ENCODE assay signal across 8 cellular contexts in the genomic region with DNA sequence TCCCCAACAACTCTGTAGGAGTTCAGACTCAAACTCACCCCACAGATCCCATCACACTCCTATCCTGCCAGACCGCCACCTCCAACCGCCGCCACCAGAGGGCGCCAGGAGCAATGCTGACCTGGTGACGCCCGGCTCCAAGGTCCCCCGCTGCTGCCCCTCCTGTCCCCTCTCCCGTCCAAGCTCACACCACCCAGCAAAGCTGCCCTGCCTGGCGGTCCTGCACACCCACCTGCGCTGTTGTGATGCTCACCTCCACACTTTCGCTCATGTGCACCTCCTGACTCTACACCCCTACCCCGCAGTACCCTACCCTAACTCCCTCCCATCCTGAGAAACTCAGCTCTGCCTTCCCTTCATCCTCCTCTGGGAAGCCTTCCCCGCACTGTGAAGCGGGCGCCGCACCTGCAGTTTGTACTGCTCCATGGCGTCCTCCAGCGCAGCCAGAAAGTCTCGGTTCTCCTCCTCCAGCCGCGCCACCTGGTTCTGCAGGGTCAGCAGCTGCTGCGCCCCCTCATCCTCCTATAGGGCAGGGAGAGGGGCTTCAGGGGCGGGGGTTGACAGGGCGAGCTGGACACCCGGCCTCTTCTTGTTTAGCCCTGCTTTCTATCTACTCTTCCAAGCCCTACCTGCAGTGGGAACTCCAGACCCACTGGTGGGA. TPM values are rescaled to one million over a fixed set of nuclear protein-coding genes. Genes with fewer than 3 reads are reported as not detected.
DNase-seq lines count a peak whose midpoint lies in the region; ATAC-seq and TF ChIP-seq lines count a peak whose summit lies in the region.

No MANE protein-coding gene starts in this region.

- no peaks in the 10 kb centered on the region for H3K4me1 Mint-ChIP-seq in activated T-cell treated with anti-CD3 and anti-CD28 coated beads, Interleukin-2, amount 50 U/mL, for 4 hours (ENCODE audit: low read depth)
- no peaks in the 10 kb centered on the region for H3K4me1 Mint-ChIP-seq in nephron

- peaks cover 7% of the 10 kb centered on the region; the same call in 1 of the 2 replicates for H3F3A ChIP-seq in PC-9 (ENCODE audit: insufficient read depth, low read depth)

- H3K36me3 ChIP-seq in PC-9 (ENCODE audit: low read depth): peaks cover 18% of the 10 kb centered on the region; the same call in 1 of the 2 replicates
- peaks cover 8% of the 10 kb centered on the region for H3K36me3 ChIP-seq in suprapubic skin

- DNase-seq in Ammon's horn (ENCODE audit: low spot score): peak; percentile 57
- DNase-seq in PC-9: peak in 1 of 2 experiments; percentile 73
- peak; percentile 52 for DNase-seq in activated T-cell treated with anti-CD3 and anti-CD28 coated beads, Interleukin-2, amount 50 U/mL, for 4 hours
- DNase-seq in fibroblast of mammary gland (ENCODE audit: low read depth): peak; percentile 56
- DNase-seq in suprapubic skin (ENCODE audit: low spot score in 2 of 2): peak; percentile 81 to 84

- no peak overlapping the region for H2AFZ ChIP-seq in PC-9

- H3K27me3 ChIP-seq in PC-9 (ENCODE audit: insufficient read depth, low read depth) (no peaks in the 10 kb centered on the region), suprapubic skin (no peaks in the 10 kb centered on the region)

- TF ChIP-seq POLR2A in suprapubic skin (IDR thresholded peaks at IDR 0.05): no peak

- no peak overlapping the region for H3K4me2 ChIP-seq in PC-9

- no peak overlapping the region for H3K27ac ChIP-seq in PC-9
- H3K27ac ChIP-seq in suprapubic skin: no peak overlapping the region

- TF ChIP-seq EP300 in suprapubic skin (IDR thresholded peaks at IDR 0.05): no peak

- H3K27me3 Mint-ChIP-seq in activated T-cell treated with anti-CD3 and anti-CD28 coated beads, Interleukin-2, amount 50 U/mL, for 4 hours (ENCODE audit: low read depth): peaks cover 9% of the 10 kb centered on the region
- H3K27me3 Mint-ChIP-seq in nephron (ENCODE audit: low read depth): no peaks in the 10 kb centered on the region

- TF ChIP-seq CTCF in PC-9 (conservative IDR thresholded peaks at IDR 0.05) (peak; percentile 89), fibroblast of mammary gland (conservative IDR thresholded peaks at IDR 0.05; ENCODE audit: control insufficient read depth, insufficient read depth, low read depth, low read length) (peak; percentile 84), nephron (IDR thresholded peaks at IDR 0.05; ENCODE audit: unreplicated experiment in 3 of 3) (peak; percentile 75 to 84 (median 77)), suprapubic skin (IDR thresholded peaks at IDR 0.05) (peak; percentile 33 to 91)

- H3K9me3 ChIP-seq in PC-9 (ENCODE audit: insufficient read depth, low read depth): no peaks in the 10 kb centered on the region
- no peaks in the 10 kb centered on the region for H3K9me3 ChIP-seq in suprapubic skin

- H3K4me3 Mint-ChIP-seq in activated T-cell treated with anti-CD3 and anti-CD28 coated beads, Interleukin-2, amount 50 U/mL, for 4 hours: no peak overlapping the region
- no peak overlapping the region for H3K4me3 Mint-ChIP-seq in nephron

- no TSS peak for BruUV-seq in PC-9 (replicated peaks; lab: Mats Ljungman, UMichigan)

- H3K4me3 ChIP-seq in PC-9 (no peak overlapping the region), fibroblast of mammary gland (ENCODE audit: control insufficient read depth, low read depth, low read length) (no peak overlapping the region), suprapubic skin (no peak overlapping the region)

- no peaks in the 10 kb centered on the region for H3K79me2 ChIP-seq in PC-9 (ENCODE audit: low read depth)

- no peaks in the 10 kb centered on the region for H3K36me3 Mint-ChIP-seq in activated T-cell treated with anti-CD3 and anti-CD28 coated beads, Interleukin-2, amount 50 U/mL, for 4 hours (ENCODE audit: insufficient read depth)
- H3K36me3 Mint-ChIP-seq in nephron (ENCODE audit: low read depth): peaks cover 46% of the 10 kb centered on the region

- POLR2A ChIA-PET in PC-9 (lab: Charles Lee; ENCODE audit: unreplicated experiment): interaction anchor here (0.7 kb wide), 1 partner anchor 10 kb away, joined by 4 read pairs; no protein-coding TSS in a partner anchor

- no peaks in the 10 kb centered on the region for H3K9me3 Mint-ChIP-seq in activated T-cell treated with anti-CD3 and anti-CD28 coated beads, Interleukin-2, amount 50 U/mL, for 4 hours
- H3K9me3 Mint-ChIP-seq in nephron: no peaks in the 10 kb centered on the region

- intact Hi-C loops in PC-9 (cut with micrococcal nuclease; ENCODE audit: unreplicated experiment): loop anchor here (1.0 kb wide), 2 partner anchors 47 to 241 kb away; no protein-coding TSS in a partner anchor

- H3K9me2 ChIP-seq in PC-9 (ENCODE audit: insufficient read depth): no peaks in the 10 kb centered on the region

- H3K27ac Mint-ChIP-seq in nephron: no peak overlapping the region

- no peaks in the 10 kb centered on the region for H3K4me1 ChIP-seq in PC-9 (replicated peaks; ENCODE audit: insufficient read depth)
- H3K4me1 ChIP-seq in suprapubic skin: peaks cover 3% of the 10 kb centered on the region

- ATAC-seq in GM21723 (IDR thresholded peaks at IDR 0.05; ENCODE audit: unreplicated experiment) (peak; percentile 66), HG03571 (IDR thresholded peaks at IDR 0.05; ENCODE audit: unreplicated experiment) (no peak)
- peak; percentile 55 to 62 for ATAC-seq in activated T-cell treated with anti-CD3 and anti-CD28 coated beads, Interleukin-2, amount 50 U/mL, for 4 hours

- no peaks in the 10 kb centered on the region for H4K20me1 ChIP-seq in PC-9 (ENCODE audit: insufficient read depth)

- 60% methylated on average over 24 of the region's 25 CpGs for WGBS in suprapubic skin

- CTCF ChIA-PET in PC-9 (lab: Charles Lee): no interaction called here

RNA-seq across cellular contexts. Expression of a gene that starts 7.9 kb away (rescaled TPM):
- 13.3 and 15.7 TPM in 2 replicates for total RNA-seq in PC-9 (2021)
- total RNA-seq in activated T-cell treated with anti-CD3 and anti-CD28 coated beads, Interleukin-2, amount 50 U/mL, for 4 hours: 1 to 10 TPM; 2.2 to 3.2 (median 2.6) TPM
- total RNA-seq in suprapubic skin: 1 to 10 TPM in 3 of 4 donors, under 1 TPM in 1; 0.79 to 1.9 (median 1.8) TPM

RNA-seq across cellular contexts. Expression of a gene that starts 31.8 kb away (rescaled TPM):
- total RNA-seq in PC-9 (2021): 1.0 and 1.3 TPM in 2 replicates
- under 1 TPM in 2 of 3 donors, not detected in 1; 0.13 to 0.45 TPM for total RNA-seq in activated T-cell treated with anti-CD3 and anti-CD28 coated beads, Interleukin-2, amount 50 U/mL, for 4 hours
- total RNA-seq in suprapubic skin: 10 to 100 TPM; 17.7 to 52.4 (median 35.9) TPM

RNA-seq across cellular contexts. Expression of a gene that starts 43.2 kb away (rescaled TPM):
- 11.7 and 12.8 TPM in 2 replicates for total RNA-seq in PC-9 (2021)
- 1 to 10 TPM; 1.0 to 1.8 (median 1.4) TPM for total RNA-seq in activated T-cell treated with anti-CD3 and anti-CD28 coated beads, Interleukin-2, amount 50 U/mL, for 4 hours
- total RNA-seq in suprapubic skin: 10 to 100 TPM in 2 of 4 donors, 1 to 10 TPM in 2; 7.9 to 16.9 (median 10.6) TPM

RNA-seq across cellular contexts. Expression of a gene that starts 43.3 kb away (rescaled TPM):
- total RNA-seq in PC-9 (2021) (1.1 and 1.8 TPM in 2 replicates), suprapubic skin (under 1 TPM in 1 of 4 donors, not detected in 3; 0.31 TPM)
- total RNA-seq in activated T-cell treated with anti-CD3 and anti-CD28 coated beads, Interleukin-2, amount 50 U/mL, for 4 hours: not detected
